In genomic region chr6:22142931-22143330, GRCh38 we compare ENCODE assay signal across 30 cellular contexts.
"Had no signal": no experiment of that assay in that cellular context is flagged by ENCODE, and none has a peak within 500 bp of the region (broad histone marks: within the 10 kb centered on the region; RNA-seq: fewer than 3 reads in every experiment).

No MANE protein-coding gene starts in this region.

- H3K9me3 Mint-ChIP-seq: activated B cell treated with CpG ODN at 0.5 μM for 24 hours; activated CD8-positive, alpha-beta T cell treated with anti-CD3 and anti-CD28 coated beads for 36 hours; activated T-cell treated with anti-CD3 and anti-CD28 coated beads, Interleukin-2, amount 50 U/mL, for 4 hours; activated T-helper 17 cell treated with anti-CD3 and anti-CD28 coated beads, Interleukin-2, amount 50 U/mL, for 72 hours; central memory CD8-positive, alpha-beta T cell; dendritic cell treated with granulocyte-macrophage colony-stimulating factor and Interleukin-4, amounts not matched to agents 40 ng/mL and 50 ng/mL, for 4 days; endodermal cell; nephron progenitor cell had no signal

- H3K4me1 Mint-ChIP-seq: activated T-helper 17 cell treated with anti-CD3 and anti-CD28 coated beads, Interleukin-2, amount 50 U/mL, for 72 hours; central memory CD8-positive, alpha-beta T cell; T-helper 17 cell had no signal

- H3K27me3 ChIP-seq: pancreas, transverse colon, vagina had no signal

- H3K4me3 ChIP-seq: esophagus squamous epithelium, pancreas, prostate gland, skin epidermis, transverse colon, vagina had no signal

- DNase-seq: activated B cell treated with CpG ODN at 0.5 μM for 24 hours; activated CD4-positive, alpha-beta T cell treated with anti-CD3 and anti-CD28 coated beads, Interleukin-2, amount 50 U/mL, for 1 hour; activated CD8-positive, alpha-beta T cell treated with anti-CD3 and anti-CD28 coated beads for 36 hours; activated gamma-delta T cell treated with Interleukin-2 at 50 U/mL for 16 hours; activated naive CD4-positive, alpha-beta T cell treated with anti-CD3 and anti-CD28 coated beads, Interleukin-2, amount 50 U/mL, for 16 hours; activated T-cell treated with anti-CD3 and anti-CD28 coated beads, Interleukin-2, amount 50 U/mL, for 4 hours; amygdala; endodermal cell; esophagus squamous epithelium; foreskin melanocyte; hippocampal formation; left cardiac atrium; left ventricle myocardium superior; nephron progenitor cell; nucleus accumbens; pancreas; retina; stimulated activated CD4-positive, alpha-beta T cell treated with anti-CD3 and anti-CD28 coated beads, Interleukin-2, amount 100 ng/mL, for 24 hours; stimulated activated naive CD4-positive, alpha-beta T cell treated with Interleukin-2 at 50 U/mL for 16 hours; T-helper 17 cell; T1000; transverse colon had no signal

- H3K4me3 Mint-ChIP-seq: activated B cell treated with CpG ODN at 0.5 μM for 24 hours; activated CD8-positive, alpha-beta T cell treated with anti-CD3 and anti-CD28 coated beads for 36 hours; activated T-cell treated with anti-CD3 and anti-CD28 coated beads, Interleukin-2, amount 50 U/mL, for 4 hours; activated T-helper 17 cell treated with anti-CD3 and anti-CD28 coated beads, Interleukin-2, amount 50 U/mL, for 72 hours; central memory CD8-positive, alpha-beta T cell; dendritic cell treated with granulocyte-macrophage colony-stimulating factor and Interleukin-4, amounts not matched to agents 40 ng/mL and 50 ng/mL, for 4 days; endodermal cell; nephron progenitor cell; T-helper 17 cell had no signal

- ATAC-seq: activated CD8-positive, alpha-beta T cell treated with anti-CD3 and anti-CD28 coated beads for 36 hours; activated T-cell treated with anti-CD3 and anti-CD28 coated beads, Interleukin-2, amount 50 U/mL, for 4 hours; activated T-helper 17 cell treated with anti-CD3 and anti-CD28 coated beads, Interleukin-2, amount 50 U/mL, for 72 hours; left cardiac atrium; left ventricle myocardium superior; pancreas; sciatic nerve; T-helper 17 cell had no signal

- H3K9me3 ChIP-seq: esophagus squamous epithelium, pancreas, prostate gland, transverse colon, vagina had no signal

- H3K36me3 ChIP-seq: esophagus squamous epithelium, pancreas, prostate gland, transverse colon, vagina had no signal

- H3K27ac Mint-ChIP-seq: activated B cell treated with CpG ODN at 0.5 μM for 24 hours; activated CD8-positive, alpha-beta T cell treated with anti-CD3 and anti-CD28 coated beads for 36 hours; activated T-helper 17 cell treated with anti-CD3 and anti-CD28 coated beads, Interleukin-2, amount 50 U/mL, for 72 hours; dendritic cell treated with granulocyte-macrophage colony-stimulating factor and Interleukin-4, amounts not matched to agents 40 ng/mL and 50 ng/mL, for 4 days; endodermal cell; nephron progenitor cell; T-helper 17 cell had no signal

- H3K4me1 ChIP-seq: prostate gland had no signal

- H3K27ac ChIP-seq: epithelial cell of prostate, esophagus squamous epithelium, pancreas, prostate gland, skin epidermis, transverse colon, vagina had no signal
